In genomic region chr10:87878664-87879459, GRCh38 we compare ENCODE assay signal across 19 cellular contexts. TPM values are rescaled to one million over a fixed set of nuclear protein-coding genes. Genes with fewer than 3 reads are reported as not detected.
DNase-seq lines count a peak whose midpoint lies in the region; ATAC-seq, FAIRE-seq and TF ChIP-seq lines count a peak whose summit lies in the region.
"Had no signal": no experiment of that assay in that cellular context is flagged by ENCODE, and none has a peak within 500 bp of the region (broad histone marks: within the 10 kb centered on the region; RNA-seq: fewer than 3 reads in every experiment).

No MANE protein-coding gene starts in this region.

- no peaks in the 10 kb centered on the region for H3K27me3 ChIP-seq in CD4-positive, alpha-beta T cell (ENCODE audit: control insufficient read depth, insufficient read depth, low read length)
- no peaks in the 10 kb centered on the region for H3K27me3 ChIP-seq in astrocyte (ENCODE audit: insufficient read depth, low read length)
- H3K27me3 ChIP-seq: BE2C, upper lobe of right lung had no signal

- no peak for TF ChIP-seq CTCF in CD4-positive, alpha-beta T cell (IDR thresholded peaks at IDR 0.05)
- no peak for TF ChIP-seq CTCF in astrocyte (IDR thresholded peaks at IDR 0.05; ENCODE audit: insufficient read depth, low read depth, low read length)

- POLR2A ChIA-PET in CD4-positive, alpha-beta T cell (lab: Charles Lee): interaction anchor here (1.6 to 1.8 kb wide), 2 partner anchors 15 to 17 kb away, joined by 5 to 8 read pairs; partner anchors contain the start of genes KLLN and PTEN

- DNase-seq in CD4-positive, alpha-beta T cell: no peak
- DNase-seq in Jurkat, Clone E6-1 (ENCODE audit: low read depth, low spot score): peak; percentile 93
- DNase-seq in astrocyte (ENCODE audit: low read depth): no peak
- peak; percentile 22 to 57 for DNase-seq in lung microvascular endothelial cell (ENCODE audit: low read depth in 2 of 2)
- DNase-seq in HTR-8/SVneo (ENCODE audit: insufficient read length, low spot score): no peak
- DNase-seq in NCI-H82 (lab: John Stamatoyannopoulos, UW): no peak
- no peak for DNase-seq in inferior parietal cortex (ENCODE audit: extremely low spot score)
- DNase-seq: activated CD4-positive, alpha-beta T cell treated with anti-CD3 and anti-CD28 coated beads, Interleukin-2, amount 10 ng/mL, durations not matched to agents 24 days and 14 days; anterior cingulate cortex; BE2C; effector CD4-positive, alpha-beta T cell; foreskin melanocyte; NCI-H2227 treated with DMSO at 0.1 percent for 48 hours; PC-3; upper lobe of right lung had no signal

- no peaks in the 10 kb centered on the region for H3K36me3 ChIP-seq in astrocyte (ENCODE audit: insufficient read depth, low read length)
- H3K36me3 ChIP-seq: upper lobe of right lung had no signal

- peak overlapping the region; percentile 4 for H3K27ac Mint-ChIP-seq in CD4-positive, alpha-beta T cell
- no peak overlapping the region for H3K27ac Mint-ChIP-seq in astrocyte (ENCODE audit: unreplicated experiment)
- H3K27ac Mint-ChIP-seq: activated CD4-positive, alpha-beta T cell treated with anti-CD3 and anti-CD28 coated beads, Interleukin-2, amount 10 ng/mL, durations not matched to agents 24 days and 14 days had no signal

- H4K20me1 ChIP-seq in astrocyte (ENCODE audit: insufficient read depth, low read length): peaks cover 65% of the 10 kb centered on the region

- CTCF ChIA-PET in CD4-positive, alpha-beta T cell (lab: Charles Lee): interaction anchor here (0.6 to 0.9 kb wide), 2 partner anchors 13 to 45 kb away, joined by 3 to 4 read pairs; no protein-coding TSS in a partner anchor

- no peak overlapping the region for H2AFZ ChIP-seq in astrocyte (ENCODE audit: low read depth, low read length)

- no peak overlapping the region for H3K9ac ChIP-seq in astrocyte (ENCODE audit: low read length)

- H3K27ac ChIP-seq in CD4-positive, alpha-beta T cell (ENCODE audit: low read depth, low read length): no peak overlapping the region
- no peak overlapping the region for H3K27ac ChIP-seq in astrocyte (ENCODE audit: low read depth, low read length)
- H3K27ac ChIP-seq: upper lobe of right lung had no signal

- no peaks in the 10 kb centered on the region for H3K27me3 Mint-ChIP-seq in CD4-positive, alpha-beta T cell
- no peaks in the 10 kb centered on the region for H3K27me3 Mint-ChIP-seq in astrocyte (ENCODE audit: low read depth, unreplicated experiment)
- H3K27me3 Mint-ChIP-seq: activated CD4-positive, alpha-beta T cell treated with anti-CD3 and anti-CD28 coated beads, Interleukin-2, amount 10 ng/mL, durations not matched to agents 24 days and 14 days had no signal

- ATAC-seq in CD4-positive, alpha-beta T cell (ENCODE audit: poor library complexity): no peak
- ATAC-seq in GM18907 (IDR thresholded peaks at IDR 0.05; ENCODE audit: unreplicated experiment): no peak
- ATAC-seq: PC-3, upper lobe of right lung had no signal

- H3K36me3 Mint-ChIP-seq in CD4-positive, alpha-beta T cell (ENCODE audit: low read depth): peaks cover 68% of the 10 kb centered on the region
- peaks cover 11% of the 10 kb centered on the region for H3K36me3 Mint-ChIP-seq in astrocyte (ENCODE audit: low read depth, unreplicated experiment)

- H3K4me1 Mint-ChIP-seq in CD4-positive, alpha-beta T cell (ENCODE audit: low read depth): peaks cover 70% of the 10 kb centered on the region
- H3K4me1 Mint-ChIP-seq in astrocyte (ENCODE audit: low read depth, unreplicated experiment): peaks cover 10% of the 10 kb centered on the region

- peaks cover 94% of the 10 kb centered on the region for H3K79me2 ChIP-seq in astrocyte (ENCODE audit: insufficient read depth, low read length)

- peak overlapping the region; percentile 0 for H3K4me3 Mint-ChIP-seq in CD4-positive, alpha-beta T cell
- peak overlapping the region; percentile 1 for H3K4me3 Mint-ChIP-seq in astrocyte (ENCODE audit: unreplicated experiment)
- H3K4me3 Mint-ChIP-seq: activated CD4-positive, alpha-beta T cell treated with anti-CD3 and anti-CD28 coated beads, Interleukin-2, amount 10 ng/mL, durations not matched to agents 24 days and 14 days had no signal

- H3K4me3 ChIP-seq in Jurkat, Clone E6-1 (ENCODE audit: low read length): peak overlapping the region; percentile 25
- no peak overlapping the region for H3K4me3 ChIP-seq in astrocyte (ENCODE audit: insufficient read depth, low read depth, low read length)
- H3K4me3 ChIP-seq: upper lobe of right lung had no signal

- intact Hi-C loops in CD4-positive, alpha-beta T cell (cut with DNase I, micrococcal nuclease): no loop called here

- H3K4me1 ChIP-seq in astrocyte (ENCODE audit: insufficient read depth, low read length): no peaks in the 10 kb centered on the region

- no peaks in the 10 kb centered on the region for H3K9me3 Mint-ChIP-seq in CD4-positive, alpha-beta T cell
- H3K9me3 Mint-ChIP-seq in astrocyte (ENCODE audit: unreplicated experiment): peaks cover 4% of the 10 kb centered on the region

- H3K4me2 ChIP-seq in astrocyte (ENCODE audit: low read length): peak overlapping the region; percentile 28

- H3K9me3 ChIP-seq in CD4-positive, alpha-beta T cell (ENCODE audit: control insufficient read depth, low read length): no peaks in the 10 kb centered on the region
- H3K9me3 ChIP-seq in astrocyte (ENCODE audit: insufficient read depth, low read depth, low read length): no peaks in the 10 kb centered on the region
- H3K9me3 ChIP-seq: BE2C, upper lobe of right lung had no signal

- peak; percentile 34 for FAIRE-seq in astrocyte (lab: Jason Lieb, UNC)
- FAIRE-seq in HTR-8/SVneo (lab: Jason Lieb, UNC): no peak
- FAIRE-seq: GM12892, keratinocyte had no signal

RNA-seq across cellular contexts. Expression of gene PTEN, which starts 15.4 kb away (rescaled TPM):
- 10 to 100 TPM; 79.8 to 86.0 TPM for total RNA-seq in CD4-positive, alpha-beta T cell
- 48.2 TPM for polyA plus RNA-seq in Jurkat, Clone E6-1 (2012; ENCODE audit: insufficient read depth, insufficient read length)
- total RNA-seq in astrocyte (90.3 and 99.2 TPM in 2 replicates), lung microvascular endothelial cell (60.1 and 87.3 TPM in 2 replicates)

RNA-seq across cellular contexts. Expression of gene KLLN, which starts 15.5 kb away (rescaled TPM):
- under 1 TPM; 0.33 to 0.36 TPM for total RNA-seq in CD4-positive, alpha-beta T cell
- 4.2 TPM for polyA plus RNA-seq in Jurkat, Clone E6-1 (2012; ENCODE audit: insufficient read depth, insufficient read length)
- 1.4 and 1.5 TPM in 2 replicates for total RNA-seq in astrocyte
- total RNA-seq in lung microvascular endothelial cell: 0.20 and 0.22 TPM in 2 replicates
- total RNA-seq: Daoy had no signal

Comparison
In these comparisons a context has a peak if more than half of its experiments do, and no peak if none do; other contexts are left out.
1. DNase-seq: peak in Jurkat, Clone E6-1 (single experiment) and lung microvascular endothelial cell (2 of 2); none in CD4-positive, alpha-beta T cell (0 of 10), astrocyte (single experiment), HTR-8/SVneo (single experiment), NCI-H82 (single experiment) and inferior parietal cortex (single experiment).